In genomic region chr17:7294614-7295153, GRCh38 we compare ENCODE assay signal across 8 cellular contexts. TPM values are rescaled to one million over a fixed set of nuclear protein-coding genes. Genes with fewer than 3 reads are reported as not detected.
DNase-seq lines count a peak whose midpoint lies in the region; ATAC-seq lines count a peak whose summit lies in the region.

YBX2 (minus strand) TSS chr17:7294639; CDS start chr17:7294500, 139 bp downstream.

- H3K9me3 ChIP-seq in mesodermal cell (ENCODE audit: control insufficient read depth, low read length): no peaks in the 10 kb centered on the region

- ATAC-seq in activated CD4-positive, alpha-beta T cell treated with anti-CD3 and anti-CD28 coated beads for 36 hours: peak; percentile 87
- no peak for ATAC-seq in HG03442 (IDR thresholded peaks at IDR 0.05; ENCODE audit: unreplicated experiment)

- H3K27ac Mint-ChIP-seq in activated CD4-positive, alpha-beta T cell treated with anti-CD3 and anti-CD28 coated beads for 36 hours: peak within 1 kb of the TSS; percentile 58
- H3K27ac Mint-ChIP-seq in dendritic cell treated with granulocyte-macrophage colony-stimulating factor and Interleukin-4, amounts not matched to agents 40 ng/mL and 50 ng/mL, for 4 days: no peak within 1 kb of the TSS

- H3K36me3 ChIP-seq in mesodermal cell (ENCODE audit: control insufficient read depth, insufficient read depth, low read length): no peaks in the 10 kb centered on the region

- peaks cover 19% of the 10 kb centered on the region for H3K27me3 Mint-ChIP-seq in activated CD4-positive, alpha-beta T cell treated with anti-CD3 and anti-CD28 coated beads for 36 hours
- H3K27me3 Mint-ChIP-seq in dendritic cell treated with granulocyte-macrophage colony-stimulating factor and Interleukin-4, amounts not matched to agents 40 ng/mL and 50 ng/mL, for 4 days: peaks cover 81% of the 10 kb centered on the region

- H3K4me1 Mint-ChIP-seq in activated CD4-positive, alpha-beta T cell treated with anti-CD3 and anti-CD28 coated beads for 36 hours: peaks cover 23% of the 10 kb centered on the region
- peaks cover 30% of the 10 kb centered on the region for H3K4me1 Mint-ChIP-seq in dendritic cell treated with granulocyte-macrophage colony-stimulating factor and Interleukin-4, amounts not matched to agents 40 ng/mL and 50 ng/mL, for 4 days (ENCODE audit: low read depth)

- DNase-seq in NCI-H2081 (lab: John Stamatoyannopoulos, UW) (peak; percentile 53), NCI-H2081 treated with DMSO at 0.1 percent for 48 hours (lab: John Stamatoyannopoulos, UW) (no peak), NCI-H2029 (lab: John Stamatoyannopoulos, UW) (peak; percentile 55)
- peak; percentile 90 for DNase-seq in activated CD4-positive, alpha-beta T cell treated with anti-CD3 and anti-CD28 coated beads for 36 hours
- DNase-seq in stimulated activated CD8-positive, alpha-beta memory T cell treated with anti-CD3 and anti-CD28 coated beads, Interleukin-7, amount 100 ng/mL, for 4 hours (ENCODE audit: low read depth in 2 of 2): peak; percentile 60 to 76

- CTCF ChIA-PET in activated CD4-positive, alpha-beta T cell treated with anti-CD3 and anti-CD28 coated beads for 36 hours (lab: Charles Lee): no interaction called here

- H3K4me3 Mint-ChIP-seq in activated CD4-positive, alpha-beta T cell treated with anti-CD3 and anti-CD28 coated beads for 36 hours: peak within 1 kb of the TSS; percentile 59
- peak within 1 kb of the TSS; percentile 61 for H3K4me3 Mint-ChIP-seq in dendritic cell treated with granulocyte-macrophage colony-stimulating factor and Interleukin-4, amounts not matched to agents 40 ng/mL and 50 ng/mL, for 4 days

- intact Hi-C loops in activated CD4-positive, alpha-beta T cell treated with anti-CD3 and anti-CD28 coated beads for 36 hours (cut with DNase I, micrococcal nuclease): loop anchor here (1.0 to 10.0 kb wide), 3 partner anchors 32 to 160 kb away; partner anchors contain the start of genes CLDN7 (in 1 of the 2) and ELP5 (in 1 of the 2)
- intact Hi-C loops in dendritic cell treated with granulocyte-macrophage colony-stimulating factor and Interleukin-4, amounts not matched to agents 40 ng/mL and 50 ng/mL, for 4 days (cut with micrococcal nuclease): no loop called here

- no peaks in the 10 kb centered on the region for H3K36me3 Mint-ChIP-seq in activated CD4-positive, alpha-beta T cell treated with anti-CD3 and anti-CD28 coated beads for 36 hours (ENCODE audit: low read depth)
- H3K36me3 Mint-ChIP-seq in dendritic cell treated with granulocyte-macrophage colony-stimulating factor and Interleukin-4, amounts not matched to agents 40 ng/mL and 50 ng/mL, for 4 days (ENCODE audit: low read depth): no peaks in the 10 kb centered on the region

- H3K4me3 ChIP-seq in mesodermal cell (ENCODE audit: extremely low read depth, insufficient read depth, low read length, poor library complexity, severe bottlenecking): peak within 1 kb of the TSS; percentile 33

- POLR2A ChIA-PET in activated CD4-positive, alpha-beta T cell treated with anti-CD3 and anti-CD28 coated beads for 36 hours (lab: Charles Lee): no interaction called here

- 3 to 7% methylated on average over 17 to 29 of the region's 57 CpGs for WGBS in mesodermal cell (ENCODE audit: insufficient coverage in 2 of 2), 2 experiments

- no peak within 1 kb of the TSS for H3K27ac ChIP-seq in mesodermal cell (ENCODE audit: low read depth, low read length, severe bottlenecking)

- no peaks in the 10 kb centered on the region for H3K4me1 ChIP-seq in mesodermal cell (ENCODE audit: control insufficient read depth, insufficient read depth, low read length, poor library complexity, severe bottlenecking)

- H3K9me3 Mint-ChIP-seq in activated CD4-positive, alpha-beta T cell treated with anti-CD3 and anti-CD28 coated beads for 36 hours (ENCODE audit: low read depth): no peaks in the 10 kb centered on the region
- H3K9me3 Mint-ChIP-seq in dendritic cell treated with granulocyte-macrophage colony-stimulating factor and Interleukin-4, amounts not matched to agents 40 ng/mL and 50 ng/mL, for 4 days: no peaks in the 10 kb centered on the region

RNA-seq across cellular contexts. Expression of gene YBX2, which starts in this region (rescaled TPM):
- under 1 TPM; 0.34 to 0.67 TPM for total RNA-seq in activated CD4-positive, alpha-beta T cell treated with anti-CD3 and anti-CD28 coated beads for 36 hours
- polyA plus RNA-seq in mesodermal cell (2013, experiment 1 of 2): 2.2 TPM
- 2.4 TPM for polyA plus RNA-seq in mesodermal cell (2013, experiment 2 of 2)

Comparison
In these comparisons a context has a peak if more than half of its experiments do, and no peak if none do; other contexts are left out.
1. Peak in DNase-seq and ATAC-seq in activated CD4-positive, alpha-beta T cell treated with anti-CD3 and anti-CD28 coated beads for 36 hours; RNA of the gene not detected or under 1 TPM.